ENCODE assay signal across 20 cellular contexts in genomic region chr2:159131267-159131790, GRCh38.
DNase-seq lines count a peak whose midpoint lies in the region; ATAC-seq, FAIRE-seq and TF ChIP-seq lines count a peak whose summit lies in the region.
"Had no signal": no experiment of that assay in that cellular context is flagged by ENCODE, and none has a peak within 500 bp of the region (broad histone marks: within the 10 kb centered on the region; RNA-seq: fewer than 3 reads in every experiment).

No MANE protein-coding gene starts in this region.

- H3K9me3 Mint-ChIP-seq in astrocyte (ENCODE audit: unreplicated experiment), result peaks cover 3% of the 10 kb centered on the region
- H3K9me3 Mint-ChIP-seq: activated CD4-positive, alpha-beta memory T cell treated with anti-CD3 and anti-CD28 coated beads for 36 hours; activated naive CD4-positive, alpha-beta T cell treated with anti-CD3 and anti-CD28 coated beads, Interleukin-2, amount 50 U/mL, for 72 hours; activated T-cell treated with anti-CD3 and anti-CD28 coated beads, Interleukin-2, amount 50 U/mL, for 24 hours; dendritic cell treated with granulocyte-macrophage colony-stimulating factor and Interleukin-4, amounts not matched to agents 40 ng/mL and 50 ng/mL, for 4 days had no signal

- peaks cover 59% of the 10 kb centered on the region for H3K4me1 ChIP-seq in astrocyte (ENCODE audit: insufficient read depth, low read length)
- H3K4me1 ChIP-seq in mesenchymal stem cell (ENCODE audit: control insufficient read depth, insufficient read depth, low read depth, low read length), result peaks cover 9% of the 10 kb centered on the region
- peaks cover 11 to 41% (median 20%) of the 10 kb centered on the region in 4 donors for H3K4me1 ChIP-seq in transverse colon
- H3K4me1 ChIP-seq in lower lobe of right lung, result peaks cover 60% of the 10 kb centered on the region
- peaks cover 15% of the 10 kb centered on the region for H3K4me1 ChIP-seq in body of pancreas

- WGBS in mesenchymal stem cell, result 71% methylated on average over 5 of the region's 7 CpGs
- WGBS in transverse colon (ENCODE audit: low coverage in 1 of 2), 2 donors, result 14 to 69% methylated on average over 1 to 7 of the region's 7 CpGs
- 95 to 96% methylated on average over 7 of the region's 7 CpGs for WGBS in body of pancreas, 2 donors

- H2BK120ac ChIP-seq in mesenchymal stem cell (ENCODE audit: low read depth, low read length), result no peak overlapping the region

- in situ Hi-C loops in transverse colon (cut with MboI; ENCODE audit: low pct_ligation_motif_present in 1 of 4, low pct_unique_long_range_greater_than_20kb in 1 of 4, low sequenced_read_pairs in 3 of 4), result no loop called here

- H3K27ac ChIP-seq in astrocyte (ENCODE audit: low read depth, low read length), result peak overlapping the region; percentile 94
- H3K27ac ChIP-seq in mesenchymal stem cell (ENCODE audit: low read length, poor library complexity, severe bottlenecking), result no peak overlapping the region
- peak overlapping the region; percentile 37 to 55 (median 42) for H3K27ac ChIP-seq in transverse colon
- no peak overlapping the region for H3K27ac ChIP-seq in lower lobe of right lung
- H3K27ac ChIP-seq in body of pancreas, result no peak overlapping the region
- H3K27ac ChIP-seq: KMS-11 had no signal

- H3K27ac Mint-ChIP-seq in astrocyte (ENCODE audit: unreplicated experiment), result peak overlapping the region; percentile 99
- H3K27ac Mint-ChIP-seq: activated CD4-positive, alpha-beta memory T cell treated with anti-CD3 and anti-CD28 coated beads for 36 hours; activated T-cell treated with anti-CD3 and anti-CD28 coated beads, Interleukin-2, amount 50 U/mL, for 24 hours; dendritic cell treated with granulocyte-macrophage colony-stimulating factor and Interleukin-4, amounts not matched to agents 40 ng/mL and 50 ng/mL, for 4 days had no signal

- H4K91ac ChIP-seq in mesenchymal stem cell (ENCODE audit: low read length), result no peak overlapping the region

- H3K36me3 ChIP-seq in astrocyte (ENCODE audit: insufficient read depth, low read length) (no peaks in the 10 kb centered on the region), mesenchymal stem cell (ENCODE audit: control insufficient read depth in 1 of 2, insufficient read depth in 2 of 2, low read depth in 1 of 2, low read length in 2 of 2) (no peaks in the 10 kb centered on the region), transverse colon (no peaks in the 10 kb centered on the region), lower lobe of right lung (no peaks in the 10 kb centered on the region), body of pancreas (replicated peaks in 1 of 2; ENCODE audit: insufficient read depth in 1 of 2, low read depth in 2 of 2) (no peaks in the 10 kb centered on the region)
- H3K36me3 ChIP-seq: Peyer's patch had no signal

- peaks cover 10% of the 10 kb centered on the region for H3K36me3 Mint-ChIP-seq in astrocyte (ENCODE audit: low read depth, unreplicated experiment)
- H3K36me3 Mint-ChIP-seq: activated CD4-positive, alpha-beta memory T cell treated with anti-CD3 and anti-CD28 coated beads for 36 hours; activated naive CD4-positive, alpha-beta T cell treated with anti-CD3 and anti-CD28 coated beads, Interleukin-2, amount 50 U/mL, for 72 hours had no signal

- H3K79me1 ChIP-seq in mesenchymal stem cell (replicated peaks; ENCODE audit: low read length, poor library complexity, severe bottlenecking), result peaks cover 27% of the 10 kb centered on the region

- H2AFZ ChIP-seq in astrocyte (ENCODE audit: low read depth, low read length) (no peak overlapping the region), mesenchymal stem cell (ENCODE audit: low read depth, low read length) (no peak overlapping the region)

- TF ChIP-seq POLR2A in transverse colon (IDR thresholded peaks at IDR 0.05), result no peak
- TF ChIP-seq POLR2A in body of pancreas (IDR thresholded peaks at IDR 0.05), result no peak

- no peak overlapping the region for H3K18ac ChIP-seq in mesenchymal stem cell (ENCODE audit: low read depth in 1 of 2, low read length in 2 of 2)

- H4K8ac ChIP-seq in mesenchymal stem cell (ENCODE audit: low read length), result no peak overlapping the region

- H3K4me3 Mint-ChIP-seq in astrocyte (ENCODE audit: unreplicated experiment), result no peak overlapping the region
- H3K4me3 Mint-ChIP-seq: activated CD4-positive, alpha-beta memory T cell treated with anti-CD3 and anti-CD28 coated beads for 36 hours; activated T-cell treated with anti-CD3 and anti-CD28 coated beads, Interleukin-2, amount 50 U/mL, for 24 hours; brain; dendritic cell treated with granulocyte-macrophage colony-stimulating factor and Interleukin-4, amounts not matched to agents 40 ng/mL and 50 ng/mL, for 4 days had no signal

- peaks cover 65% of the 10 kb centered on the region for H3K4me1 Mint-ChIP-seq in astrocyte (ENCODE audit: low read depth, unreplicated experiment)

- intact Hi-C loops in transverse colon (cut with DNase I; ENCODE audit: low total_unique reads) (no loop called here), lower lobe of right lung (cut with DNase I) (no loop called here), body of pancreas (cut with DNase I) (no loop called here)

- H3K27me3 Mint-ChIP-seq in astrocyte (ENCODE audit: low read depth, unreplicated experiment), result no peaks in the 10 kb centered on the region
- H3K27me3 Mint-ChIP-seq: activated CD4-positive, alpha-beta memory T cell treated with anti-CD3 and anti-CD28 coated beads for 36 hours; activated T-cell treated with anti-CD3 and anti-CD28 coated beads, Interleukin-2, amount 50 U/mL, for 24 hours; brain had no signal

- H3K79me2 ChIP-seq in astrocyte (ENCODE audit: insufficient read depth, low read length), result peaks cover 33% of the 10 kb centered on the region

- no peak overlapping the region for H3K23ac ChIP-seq in mesenchymal stem cell (ENCODE audit: low read length in 2 of 2)

- H3K27me3 ChIP-seq in astrocyte (ENCODE audit: insufficient read depth, low read length) (no peaks in the 10 kb centered on the region), mesenchymal stem cell (ENCODE audit: control insufficient read depth in 1 of 2, insufficient read depth in 1 of 2, low read length in 2 of 2) (no peaks in the 10 kb centered on the region), transverse colon (no peaks in the 10 kb centered on the region), lower lobe of right lung (ENCODE audit: low read depth) (no peaks in the 10 kb centered on the region), body of pancreas (no peaks in the 10 kb centered on the region)
- H3K27me3 ChIP-seq: Peyer's patch had no signal

- DNase-seq in NCI-H2171 (lab: John Stamatoyannopoulos, UW) (peak; percentile 22), astrocyte (ENCODE audit: low read depth) (no peak), mesenchymal stem cell (no peak), transverse colon (no peak), lower lobe of right lung (no peak), body of pancreas (no peak)
- DNase-seq: activated CD4-positive, alpha-beta memory T cell treated with anti-CD3 and anti-CD28 coated beads for 36 hours; activated T-cell treated with anti-CD3 and anti-CD28 coated beads, Interleukin-2, amount 50 U/mL, for 24 hours; GDM1; NCI-H1092 treated with DMSO at 0.1 percent for 48 hours; NCI-H748 treated with DMSO at 0.1 percent for 48 hours; Peyer's patch; stimulated activated CD4-positive, alpha-beta T cell treated with anti-CD3 and anti-CD28 coated beads, Interleukin-4, amount 100 ng/mL, for 1 hour; substantia nigra had no signal

- TF ChIP-seq EP300 in transverse colon (IDR thresholded peaks at IDR 0.05; ENCODE audit: low read depth), result no peak

- H3K4ac ChIP-seq in mesenchymal stem cell (ENCODE audit: low read depth in 1 of 2, low read length in 2 of 2), result no peak overlapping the region

- H3K14ac ChIP-seq in mesenchymal stem cell (ENCODE audit: low read length in 2 of 2), result no peak overlapping the region

- H3K4me2 ChIP-seq in astrocyte (ENCODE audit: low read length), result peak overlapping the region; percentile 34
- no peak overlapping the region for H3K4me2 ChIP-seq in mesenchymal stem cell (ENCODE audit: low read length, poor library complexity, severe bottlenecking)
- H3K4me2 ChIP-seq: KMS-11 had no signal

- H3K9ac ChIP-seq in astrocyte (ENCODE audit: low read length), result peak overlapping the region; percentile 64
- H3K9ac ChIP-seq in mesenchymal stem cell (ENCODE audit: low read length), result peak overlapping the region; percentile 45
- H3K9ac ChIP-seq: KMS-11 had no signal

- no peak overlapping the region for H2BK12ac ChIP-seq in mesenchymal stem cell (ENCODE audit: low read length in 2 of 2)

- H2AK5ac ChIP-seq in mesenchymal stem cell (ENCODE audit: low read length, severe bottlenecking), result no peak overlapping the region

- H3K4me3 ChIP-seq in astrocyte (ENCODE audit: insufficient read depth, low read depth, low read length) (no peak overlapping the region), mesenchymal stem cell (ENCODE audit: insufficient read depth in 1 of 2, low read depth in 1 of 2, low read length in 2 of 2) (no peak overlapping the region), transverse colon (no peak overlapping the region), lower lobe of right lung (no peak overlapping the region), body of pancreas (no peak overlapping the region)
- H3K4me3 ChIP-seq: Peyer's patch had no signal

- no peak for TF ChIP-seq CTCF in astrocyte (IDR thresholded peaks at IDR 0.05; ENCODE audit: insufficient read depth, low read depth, low read length)
- TF ChIP-seq CTCF in transverse colon (IDR thresholded peaks at IDR 0.05), result no peak
- no peak for TF ChIP-seq CTCF in lower lobe of right lung (IDR thresholded peaks at IDR 0.05)
- no peak for TF ChIP-seq CTCF in body of pancreas (IDR thresholded peaks at IDR 0.05)

- no peak overlapping the region for H2BK5ac ChIP-seq in mesenchymal stem cell (ENCODE audit: low read depth, low read length, poor library complexity, severe bottlenecking)

- H2BK15ac ChIP-seq in mesenchymal stem cell (ENCODE audit: low read depth, poor library complexity, severe bottlenecking), result no peak overlapping the region

- no peaks in the 10 kb centered on the region for H4K20me1 ChIP-seq in astrocyte (ENCODE audit: insufficient read depth, low read length)

- ATAC-seq in lower lobe of right lung (no peak), GM18498 (IDR thresholded peaks at IDR 0.05; ENCODE audit: unreplicated experiment) (no peak), body of pancreas (no peak)
- ATAC-seq: activated naive CD4-positive, alpha-beta T cell treated with anti-CD3 and anti-CD28 coated beads, Interleukin-2, amount 50 U/mL, for 72 hours had no signal

- no peak for FAIRE-seq in astrocyte (lab: Jason Lieb, UNC)
- FAIRE-seq: GM12892 had no signal

- H3K9me3 ChIP-seq in astrocyte (ENCODE audit: insufficient read depth, low read depth, low read length) (no peaks in the 10 kb centered on the region), mesenchymal stem cell (ENCODE audit: control insufficient read depth, low read length) (no peaks in the 10 kb centered on the region), transverse colon (no peaks in the 10 kb centered on the region), lower lobe of right lung (no peaks in the 10 kb centered on the region), body of pancreas (no peaks in the 10 kb centered on the region)
- H3K9me3 ChIP-seq: Peyer's patch had no signal

Comparison
In these comparisons a context has a peak if more than half of its experiments do, and no peak if none do; other contexts are left out.
1. H3K27ac ChIP-seq: peak in astrocyte (single experiment) and transverse colon (4 of 4); none in mesenchymal stem cell (single experiment), lower lobe of right lung (single experiment) and body of pancreas (0 of 4).